Comparison of ENCODE assay signal across 8 cellular contexts in genomic region chr10:110504111-110504735, GRCh38. TPM values are rescaled to one million over a fixed set of nuclear protein-coding genes. Genes with fewer than 3 reads are reported as not detected.
DNase-seq lines count a peak whose midpoint lies in the region; ATAC-seq and TF ChIP-seq lines count a peak whose summit lies in the region.

No MANE protein-coding gene starts in this region.

- in situ Hi-C loops in mammary epithelial cell (cut with MboI; ENCODE audit: low sequenced_read_pairs in 2 of 2), result loop anchor here (5.0 kb wide), 1 partner anchor 152 kb away; no protein-coding TSS in a partner anchor

- H3K27ac Mint-ChIP-seq in T-helper 2 cell treated with Interferon-gamma antibody and Interleukin-4, amounts not matched to agents 5 μg/mL and 100 μg/mL, for 36 hours, result peak overlapping the region; percentile 89

- peaks cover 100% of the 10 kb centered on the region for H3K79me2 ChIP-seq in mammary epithelial cell (ENCODE audit: insufficient read depth, low read length)

- H2AFZ ChIP-seq in mammary epithelial cell (ENCODE audit: low read depth, low read length), result no peak overlapping the region

- TF ChIP-seq CTCF in mammary epithelial cell (conservative IDR thresholded peaks at IDR 0.05 in 1 of 2, IDR thresholded peaks at IDR 0.05 in 1 of 2; ENCODE audit: extremely low read depth in 1 of 2, insufficient read depth in 1 of 2, low read depth in 1 of 2, low read length in 2 of 2) (no peak), vagina (IDR thresholded peaks at IDR 0.05) (no peak)

- 26% methylated on average over 4 of the region's 4 CpGs for WGBS in mammary epithelial cell (ENCODE audit: low coverage, missing lambda C conversion rate)

- peaks cover 2% of the 10 kb centered on the region for H4K20me1 ChIP-seq in mammary epithelial cell (ENCODE audit: insufficient read depth, low read length)

- H3K27ac ChIP-seq in mammary epithelial cell (ENCODE audit: insufficient read depth, low read depth, low read length) (peak overlapping the region; percentile 53), vagina (peak overlapping the region; percentile 68), SJCRH30 (no peak overlapping the region)

- H3K36me3 ChIP-seq in mammary epithelial cell (ENCODE audit: insufficient read depth, low read length) (peaks cover 59% of the 10 kb centered on the region), vagina (no peaks in the 10 kb centered on the region), SJCRH30 (peaks cover 10% of the 10 kb centered on the region; the same call in 1 of the 2 replicates)

- H3K27me3 ChIP-seq in mammary epithelial cell (ENCODE audit: insufficient read depth, low read length) (no peaks in the 10 kb centered on the region), vagina (no peaks in the 10 kb centered on the region), SJCRH30 (no peaks in the 10 kb centered on the region)

- no peak for TF ChIP-seq POLR2A in vagina (IDR thresholded peaks at IDR 0.05)

- peaks cover 67% of the 10 kb centered on the region for H3K36me3 Mint-ChIP-seq in T-helper 2 cell treated with Interferon-gamma antibody and Interleukin-4, amounts not matched to agents 5 μg/mL and 100 μg/mL, for 36 hours (ENCODE audit: low read depth)

- BruUV-seq in mammary epithelial cell (replicated peaks; lab: Mats Ljungman, UMichigan), result no TSS peak

- H3K4me2 ChIP-seq in mammary epithelial cell (ENCODE audit: insufficient read depth, low read depth, low read length), result peak overlapping the region; percentile 80

- no peaks in the 10 kb centered on the region for H3K9me3 ChIP-seq in mammary epithelial cell (replicated peaks; ENCODE audit: insufficient read depth, low read length)
- H3K9me3 ChIP-seq in vagina, result no peaks in the 10 kb centered on the region
- H3K9me3 ChIP-seq in SJCRH30 (replicated peaks), result no peaks in the 10 kb centered on the region

- dilution Hi-C loops in mammary epithelial cell (cut with HindIII; ENCODE audit: low sequenced_read_pairs), result no loop called here

- H3K4me1 ChIP-seq in mammary epithelial cell (ENCODE audit: insufficient read depth, low read length) (peaks cover 45% of the 10 kb centered on the region), vagina (peaks cover 46% of the 10 kb centered on the region), SJCRH30 (peaks cover 32% of the 10 kb centered on the region)

- H3K9me3 Mint-ChIP-seq in T-helper 2 cell treated with Interferon-gamma antibody and Interleukin-4, amounts not matched to agents 5 μg/mL and 100 μg/mL, for 36 hours, result no peaks in the 10 kb centered on the region

- H3K4me3 Mint-ChIP-seq in T-helper 2 cell treated with Interferon-gamma antibody and Interleukin-4, amounts not matched to agents 5 μg/mL and 100 μg/mL, for 36 hours, result peak overlapping the region; percentile 90

- H3K4me1 Mint-ChIP-seq in T-helper 2 cell treated with Interferon-gamma antibody and Interleukin-4, amounts not matched to agents 5 μg/mL and 100 μg/mL, for 36 hours (ENCODE audit: low read depth), result peaks cover 91% of the 10 kb centered on the region

- peak; percentile 72 for DNase-seq in stimulated activated CD4-positive, alpha-beta T cell treated with anti-CD3 and anti-CD28 coated beads, Interleukin-15, amount 100 ng/mL, for 24 hours
- DNase-seq in stimulated activated CD4-positive, alpha-beta T cell treated with anti-CD3 and anti-CD28 coated beads, Interleukin-12 subunit alpha, Interleukin-12 subunit beta, amount 100 ng/mL, for 4 hours, result no peak
- DNase-seq in T-helper 2 cell treated with Interferon-gamma antibody and Interleukin-4, amounts not matched to agents 5 μg/mL and 100 μg/mL, for 36 hours (ENCODE audit: low spot score), result peak; percentile 71
- DNase-seq in mammary epithelial cell (peak; percentile 52), mucosa of gallbladder (ENCODE audit: low spot score) (peak; percentile 66), vagina (ENCODE audit: extremely low spot score in 2 of 2) (no peak), SJCRH30 (no peak)

- H3K4me3 ChIP-seq in mammary epithelial cell (replicated peaks in 1 of 3; ENCODE audit: insufficient read depth in 1 of 3, low read depth in 2 of 3, low read length in 3 of 3), result no peak overlapping the region
- peak overlapping the region; percentile 7 to 23 for H3K4me3 ChIP-seq in vagina
- H3K4me3 ChIP-seq in SJCRH30, result no peak overlapping the region

- no peak overlapping the region for H3K9ac ChIP-seq in mammary epithelial cell (ENCODE audit: insufficient read depth, low read length)

- no peaks in the 10 kb centered on the region for H3K27me3 Mint-ChIP-seq in T-helper 2 cell treated with Interferon-gamma antibody and Interleukin-4, amounts not matched to agents 5 μg/mL and 100 μg/mL, for 36 hours (ENCODE audit: low read depth)

- intact Hi-C loops in mammary epithelial cell (cut with micrococcal nuclease), result loop anchor here (10.0 kb wide), 1 partner anchor 371 kb away; the partner anchor contains the start of gene PDCD4
- intact Hi-C loops in vagina (cut with DNase I), result loop anchor here (10.0 kb wide), 1 partner anchor 189 kb away; no protein-coding TSS in a partner anchor

- CTCF ChIA-PET in mammary epithelial cell (lab: Charles Lee; ENCODE audit: low non-redundant PET), result no interaction called here

- peak; percentile 61 for ATAC-seq in HG03095 (IDR thresholded peaks at IDR 0.05; ENCODE audit: unreplicated experiment)

RNA-seq across cellular contexts. Expression of gene DUSP5, which starts 6.5 kb away (rescaled TPM):
- total RNA-seq in mammary epithelial cell (100 to 1,000 TPM in 1 of 2 donors, 10 to 100 TPM in 1; 18.0 to 107 TPM), mucosa of gallbladder (15.9 TPM), vagina (75.1 TPM)
- polyA plus RNA-seq in mammary epithelial cell, result 66.7 TPM
- polyA minus RNA-seq in mammary epithelial cell, result 70.5 TPM
- 5.3 and 6.0 TPM in 2 replicates for total RNA-seq in SJCRH30 (2014; rRNA removed; shearing (Covaris generic))

Comparison
In these comparisons a context has a peak if more than half of its experiments do, and no peak if none do; other contexts are left out.
1. DNase-seq: peak in stimulated activated CD4-positive, alpha-beta T cell treated with anti-CD3 and anti-CD28 coated beads, Interleukin-15, amount 100 ng/mL, for 24 hours (single experiment), T-helper 2 cell treated with Interferon-gamma antibody and Interleukin-4, amounts not matched to agents 5 μg/mL and 100 μg/mL, for 36 hours (single experiment), mammary epithelial cell (single experiment) and mucosa of gallbladder (single experiment); none in stimulated activated CD4-positive, alpha-beta T cell treated with anti-CD3 and anti-CD28 coated beads, Interleukin-12 subunit alpha, Interleukin-12 subunit beta, amount 100 ng/mL, for 4 hours (single experiment), vagina (0 of 2) and SJCRH30 (0 of 2).
2. H3K4me3 ChIP-seq: peak in vagina (2 of 2); none in mammary epithelial cell (0 of 3) and SJCRH30 (single experiment).